12 cellular contexts compared by ENCODE assay signal in the genomic region with DNA sequence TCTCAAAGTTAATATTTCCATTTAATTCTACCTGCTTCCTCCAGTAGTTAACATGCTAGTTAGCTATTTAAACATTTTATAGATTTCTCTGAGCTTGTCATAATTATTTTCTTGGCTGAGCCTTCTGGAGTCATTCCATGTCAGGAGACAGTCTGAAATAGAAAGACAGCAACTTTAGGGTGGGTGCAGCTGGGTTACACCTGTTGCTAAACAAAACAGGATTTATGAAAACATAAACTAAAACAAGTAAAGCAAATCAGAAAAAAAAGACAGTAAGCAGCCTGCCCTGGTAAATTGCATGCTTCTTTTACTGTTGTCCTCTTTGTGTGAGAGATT.
DNase-seq lines count a peak whose midpoint lies in the region; ATAC-seq, FAIRE-seq and TF ChIP-seq lines count a peak whose summit lies in the region.
"Had no signal": no experiment of that assay in that cellular context is flagged by ENCODE, and none has a peak within 500 bp of the region (broad histone marks: within the 10 kb centered on the region; RNA-seq: fewer than 3 reads in every experiment).

No MANE protein-coding gene starts in this region.

- TF ChIP-seq EP300 in gastroesophageal sphincter (IDR thresholded peaks at IDR 0.05), result no peak

- no peaks in the 10 kb centered on the region for H3K79me2 ChIP-seq in MM.1S (ENCODE audit: low read length)

- TF ChIP-seq CTCF in MM.1S (IDR thresholded peaks at IDR 0.05; ENCODE audit: low read length), result no peak
- no peak for TF ChIP-seq CTCF in gastroesophageal sphincter (IDR thresholded peaks at IDR 0.05)
- no peak for TF ChIP-seq CTCF in pancreas (IDR thresholded peaks at IDR 0.05)

- H3K4me1 ChIP-seq in BLaER1 treated with 17β-estradiol and CSF1 and Interleukin-3, amounts not matched to agents 10 nM and 100 nM, result peaks cover 49 to 69% (median 57%) of the 10 kb centered on the region in 10 experiments
- H3K4me1 ChIP-seq in MM.1S (ENCODE audit: low read length) (peaks cover 16% of the 10 kb centered on the region), gastroesophageal sphincter (peaks cover 8 to 53% (median 10%) of the 10 kb centered on the region in 3 donors), pancreas (peaks cover 8 to 29% (median 20%) of the 10 kb centered on the region in 3 donors)

- peaks cover 19% of the 10 kb centered on the region for H3F3A ChIP-seq in MM.1S (ENCODE audit: insufficient read depth, low read length)

- intact Hi-C loops in pancreas (cut with DNase I), result no loop called here

- TF ChIP-seq POLR2A in gastroesophageal sphincter (IDR thresholded peaks at IDR 0.05), result no peak

- ATAC-seq in gastroesophageal sphincter, result no peak
- ATAC-seq in pancreas, result peak; percentile 6 to 57 (median 27)
- no peak for ATAC-seq in GM21528 (IDR thresholded peaks at IDR 0.05; ENCODE audit: low FRiP score, unreplicated experiment)
- ATAC-seq in GM19452 (IDR thresholded peaks at IDR 0.05; ENCODE audit: unreplicated experiment), result no peak
- ATAC-seq in HG03280 (IDR thresholded peaks at IDR 0.05; ENCODE audit: unreplicated experiment), result no peak

- peak overlapping the region; percentile 66 to 78 (median 74); a peak in 21 of 22 replicates for H3K9ac ChIP-seq in BLaER1 treated with 17β-estradiol and CSF1 and Interleukin-3, amounts not matched to agents 10 nM and 100 nM
- peak overlapping the region; percentile 76 for H3K9ac ChIP-seq in MM.1S (ENCODE audit: low read length)

- H3K27ac ChIP-seq in BLaER1 treated with 17β-estradiol and CSF1 and Interleukin-3, amounts not matched to agents 10 nM and 100 nM, result peak overlapping the region; percentile 74 to 89 (median 79); a peak in 21 of 22 replicates
- peak overlapping the region; percentile 96 for H3K27ac ChIP-seq in MM.1S (ENCODE audit: low read length)
- peak overlapping the region; percentile 72 to 94 (median 82) for H3K27ac ChIP-seq in gastroesophageal sphincter
- H3K27ac ChIP-seq in pancreas, result peak overlapping the region; percentile 10 to 75 (median 66)

- H3K9me3 ChIP-seq in BLaER1 treated with 17β-estradiol and CSF1 and Interleukin-3, amounts not matched to agents 10 nM and 100 nM (replicated peaks in 1 of 11), result peaks cover 0 to 20% (median 13%) of the 10 kb centered on the region in 11 experiments; a peak in 16 of 22 replicates
- H3K9me3 ChIP-seq in MM.1S (replicated peaks; ENCODE audit: insufficient read depth, low read length) (no peaks in the 10 kb centered on the region), gastroesophageal sphincter (no peaks in the 10 kb centered on the region), pancreas (no peaks in the 10 kb centered on the region)

- DNase-seq in MM.1S (no peak), pancreas (no peak), COLO668 (lab: John Stamatoyannopoulos, UW; ENCODE audit: unreplicated experiment) (no peak)
- DNase-seq: activated T-cell treated with anti-CD3 and anti-CD28 coated beads, Interleukin-2, amount 50 U/mL, for 48 hours; central memory CD4-positive, alpha-beta T cell; kidney had no signal

- H3K9me2 ChIP-seq in MM.1S (replicated peaks; ENCODE audit: insufficient read depth, low read length), result no peaks in the 10 kb centered on the region

- H3K36me3 ChIP-seq in BLaER1 treated with 17β-estradiol and CSF1 and Interleukin-3, amounts not matched to agents 10 nM and 100 nM, result no peaks in the 10 kb centered on the region
- H3K36me3 ChIP-seq in MM.1S (replicated peaks; ENCODE audit: insufficient read depth, low read length) (no peaks in the 10 kb centered on the region), gastroesophageal sphincter (no peaks in the 10 kb centered on the region), pancreas (no peaks in the 10 kb centered on the region)

- H2AFZ ChIP-seq in MM.1S (ENCODE audit: low read length), result peak overlapping the region; percentile 65

- no peaks in the 10 kb centered on the region for H4K20me1 ChIP-seq in BLaER1 treated with 17β-estradiol and CSF1 and Interleukin-3, amounts not matched to agents 10 nM and 100 nM
- no peaks in the 10 kb centered on the region for H4K20me1 ChIP-seq in MM.1S (ENCODE audit: insufficient read depth, low read length)

- H3K4me3 ChIP-seq in BLaER1 treated with 17β-estradiol and CSF1 and Interleukin-3, amounts not matched to agents 10 nM and 100 nM, result peak overlapping the region in 4 of 10 experiments; percentile 50 to 55 (median 52); a peak in 2 of 20 replicates
- H3K4me3 ChIP-seq in MM.1S (ENCODE audit: low read length), result peak overlapping the region; percentile 60
- H3K4me3 ChIP-seq in gastroesophageal sphincter, result no peak overlapping the region
- no peak overlapping the region for H3K4me3 ChIP-seq in pancreas

- H3K4me2 ChIP-seq in BLaER1 treated with 17β-estradiol and CSF1 and Interleukin-3, amounts not matched to agents 10 nM and 100 nM, result peak overlapping the region; percentile 71 to 91 (median 84)
- H3K4me2 ChIP-seq in MM.1S (ENCODE audit: low read depth, low read length), result peak overlapping the region; percentile 67

- no peaks in the 10 kb centered on the region for H3K27me3 ChIP-seq in BLaER1 treated with 17β-estradiol and CSF1 and Interleukin-3, amounts not matched to agents 10 nM and 100 nM
- H3K27me3 ChIP-seq in MM.1S (replicated peaks; ENCODE audit: insufficient read depth, low read length) (no peaks in the 10 kb centered on the region), gastroesophageal sphincter (no peaks in the 10 kb centered on the region), pancreas (no peaks in the 10 kb centered on the region)

- FAIRE-seq in pancreas (lab: Jason Lieb, UNC), result no peak
- FAIRE-seq: kidney, urothelium cell line had no signal

Comparison
In these comparisons a context has a peak if more than half of its experiments do, and no peak if none do; other contexts are left out.
1. ATAC-seq: peak in pancreas (4 of 4); none in gastroesophageal sphincter (single experiment), GM21528 (single experiment), GM19452 (single experiment) and HG03280 (single experiment).
2. Peak in every context shown above with its lines, with median percentiles within 50 percentile points of each other: H3K27ac ChIP-seq.